ENCODE assay signal across 1 cellular context in the genomic region with DNA sequence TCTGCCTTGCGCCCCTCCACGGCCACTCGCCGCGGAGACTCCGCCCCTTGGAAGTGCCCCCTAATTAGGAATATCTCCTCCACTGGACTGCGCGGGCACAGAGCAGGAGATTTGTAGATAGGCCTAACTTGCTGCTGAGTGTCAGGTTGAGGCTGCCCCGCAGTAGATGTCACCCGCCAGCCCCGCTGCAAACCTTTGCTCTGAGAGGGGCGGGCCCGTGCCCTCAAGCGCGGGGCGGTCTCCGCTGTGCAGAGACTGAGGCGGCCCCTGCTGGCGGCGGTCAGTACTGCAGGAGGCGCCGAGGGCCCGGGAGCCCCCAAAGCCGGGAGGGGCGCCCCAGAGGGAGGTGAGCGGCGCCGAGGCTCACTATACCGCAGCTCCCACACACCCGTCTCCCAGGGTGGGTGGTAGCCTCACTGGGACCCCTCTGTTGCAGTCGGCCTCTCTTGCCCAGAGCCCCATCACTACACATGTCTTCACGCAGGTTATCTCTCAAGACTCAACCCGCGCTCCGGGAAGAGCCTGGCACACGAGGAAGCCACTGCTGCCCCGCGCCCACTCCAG.
TF ChIP-seq lines count a peak whose summit lies in the region.

No MANE protein-coding gene starts in this region.

TF ChIP-seq in WTC11, 78 proteins besides CTCF, POLR2A, EP300 and RAD21 (continued from another document):
- TF ChIP-seq, protein P1, sequence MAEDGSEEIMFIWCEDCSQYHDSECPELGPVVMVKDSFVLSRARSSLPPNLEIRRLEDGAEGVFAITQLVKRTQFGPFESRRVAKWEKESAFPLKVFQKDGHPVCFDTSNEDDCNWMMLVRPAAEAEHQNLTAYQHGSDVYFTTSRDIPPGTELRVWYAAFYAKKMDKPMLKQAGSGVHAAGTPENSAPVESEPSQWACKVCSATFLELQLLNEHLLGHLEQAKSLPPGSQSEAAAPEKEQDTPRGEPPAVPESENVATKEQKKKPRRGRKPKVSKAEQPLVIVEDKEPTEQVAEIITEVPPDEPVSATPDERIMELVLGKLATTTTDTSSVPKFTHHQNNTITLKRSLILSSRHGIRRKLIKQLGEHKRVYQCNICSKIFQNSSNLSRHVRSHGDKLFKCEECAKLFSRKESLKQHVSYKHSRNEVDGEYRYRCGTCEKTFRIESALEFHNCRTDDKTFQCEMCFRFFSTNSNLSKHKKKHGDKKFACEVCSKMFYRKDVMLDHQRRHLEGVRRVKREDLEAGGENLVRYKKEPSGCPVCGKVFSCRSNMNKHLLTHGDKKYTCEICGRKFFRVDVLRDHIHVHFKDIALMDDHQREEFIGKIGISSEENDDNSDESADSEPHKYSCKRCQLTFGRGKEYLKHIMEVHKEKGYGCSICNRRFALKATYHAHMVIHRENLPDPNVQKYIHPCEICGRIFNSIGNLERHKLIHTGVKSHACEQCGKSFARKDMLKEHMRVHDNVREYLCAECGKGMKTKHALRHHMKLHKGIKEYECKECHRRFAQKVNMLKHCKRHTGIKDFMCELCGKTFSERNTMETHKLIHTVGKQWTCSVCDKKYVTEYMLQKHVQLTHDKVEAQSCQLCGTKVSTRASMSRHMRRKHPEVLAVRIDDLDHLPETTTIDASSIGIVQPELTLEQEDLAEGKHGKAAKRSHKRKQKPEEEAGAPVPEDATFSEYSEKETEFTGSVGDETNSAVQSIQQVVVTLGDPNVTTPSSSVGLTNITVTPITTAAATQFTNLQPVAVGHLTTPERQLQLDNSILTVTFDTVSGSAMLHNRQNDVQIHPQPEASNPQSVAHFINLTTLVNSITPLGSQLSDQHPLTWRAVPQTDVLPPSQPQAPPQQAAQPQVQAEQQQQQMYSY (CRISPR knock-in tag; IDR thresholded peaks at IDR 0.05) = no peak
- TF ChIP-seq CREB1 (CRISPR knock-in tag; IDR thresholded peaks at IDR 0.05) (no peak), ZNF138 (CRISPR knock-in tag; conservative IDR thresholded peaks at IDR 0.05) (no peak), MXD4 (CRISPR knock-in tag; IDR thresholded peaks at IDR 0.05; ENCODE audit: borderline replicate concordance) (no peak), FOXJ3 (CRISPR knock-in tag; IDR thresholded peaks at IDR 0.05; ENCODE audit: borderline replicate concordance) (no peak), TEAD1 (CRISPR knock-in tag; IDR thresholded peaks at IDR 0.05) (no peak), ZNF263 (CRISPR knock-in tag; IDR thresholded peaks at IDR 0.05; ENCODE audit: low read depth) (no peak), GABPB1 (CRISPR knock-in tag; IDR thresholded peaks at IDR 0.05) (peak; percentile 36), OVOL2 (CRISPR knock-in tag; IDR thresholded peaks at IDR 0.05; ENCODE audit: borderline replicate concordance) (no peak), GRHL2 (CRISPR knock-in tag; IDR thresholded peaks at IDR 0.05; ENCODE audit: insufficient replicate concordance, severe bottlenecking) (no peak), NR3C1 (CRISPR knock-in tag; conservative IDR thresholded peaks at IDR 0.05; ENCODE audit: low read depth) (no peak)
- TF ChIP-seq, protein P2, sequence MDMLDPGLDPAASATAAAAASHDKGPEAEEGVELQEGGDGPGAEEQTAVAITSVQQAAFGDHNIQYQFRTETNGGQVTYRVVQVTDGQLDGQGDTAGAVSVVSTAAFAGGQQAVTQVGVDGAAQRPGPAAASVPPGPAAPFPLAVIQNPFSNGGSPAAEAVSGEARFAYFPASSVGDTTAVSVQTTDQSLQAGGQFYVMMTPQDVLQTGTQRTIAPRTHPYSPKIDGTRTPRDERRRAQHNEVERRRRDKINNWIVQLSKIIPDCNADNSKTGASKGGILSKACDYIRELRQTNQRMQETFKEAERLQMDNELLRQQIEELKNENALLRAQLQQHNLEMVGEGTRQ (CRISPR knock-in tag; IDR thresholded peaks at IDR 0.05) = no peak
- TF ChIP-seq, protein P3, sequence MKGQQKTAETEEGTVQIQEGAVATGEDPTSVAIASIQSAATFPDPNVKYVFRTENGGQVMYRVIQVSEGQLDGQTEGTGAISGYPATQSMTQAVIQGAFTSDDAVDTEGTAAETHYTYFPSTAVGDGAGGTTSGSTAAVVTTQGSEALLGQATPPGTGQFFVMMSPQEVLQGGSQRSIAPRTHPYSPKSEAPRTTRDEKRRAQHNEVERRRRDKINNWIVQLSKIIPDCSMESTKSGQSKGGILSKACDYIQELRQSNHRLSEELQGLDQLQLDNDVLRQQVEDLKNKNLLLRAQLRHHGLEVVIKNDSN (CRISPR knock-in tag; IDR thresholded peaks at IDR 0.05) = no peak
- TF ChIP-seq, protein P4, sequence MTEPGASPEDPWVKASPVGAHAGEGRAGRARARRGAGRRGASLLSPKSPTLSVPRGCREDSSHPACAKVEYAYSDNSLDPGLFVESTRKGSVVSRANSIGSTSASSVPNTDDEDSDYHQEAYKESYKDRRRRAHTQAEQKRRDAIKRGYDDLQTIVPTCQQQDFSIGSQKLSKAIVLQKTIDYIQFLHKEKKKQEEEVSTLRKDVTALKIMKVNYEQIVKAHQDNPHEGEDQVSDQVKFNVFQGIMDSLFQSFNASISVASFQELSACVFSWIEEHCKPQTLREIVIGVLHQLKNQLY (CRISPR knock-in tag; IDR thresholded peaks at IDR 0.05) = no peak
- TF ChIP-seq, protein P5, sequence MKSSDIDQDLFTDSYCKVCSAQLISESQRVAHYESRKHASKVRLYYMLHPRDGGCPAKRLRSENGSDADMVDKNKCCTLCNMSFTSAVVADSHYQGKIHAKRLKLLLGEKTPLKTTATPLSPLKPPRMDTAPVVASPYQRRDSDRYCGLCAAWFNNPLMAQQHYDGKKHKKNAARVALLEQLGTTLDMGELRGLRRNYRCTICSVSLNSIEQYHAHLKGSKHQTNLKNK (CRISPR knock-in tag; IDR thresholded peaks at IDR 0.05) = no peak
- TF ChIP-seq, protein P6, sequence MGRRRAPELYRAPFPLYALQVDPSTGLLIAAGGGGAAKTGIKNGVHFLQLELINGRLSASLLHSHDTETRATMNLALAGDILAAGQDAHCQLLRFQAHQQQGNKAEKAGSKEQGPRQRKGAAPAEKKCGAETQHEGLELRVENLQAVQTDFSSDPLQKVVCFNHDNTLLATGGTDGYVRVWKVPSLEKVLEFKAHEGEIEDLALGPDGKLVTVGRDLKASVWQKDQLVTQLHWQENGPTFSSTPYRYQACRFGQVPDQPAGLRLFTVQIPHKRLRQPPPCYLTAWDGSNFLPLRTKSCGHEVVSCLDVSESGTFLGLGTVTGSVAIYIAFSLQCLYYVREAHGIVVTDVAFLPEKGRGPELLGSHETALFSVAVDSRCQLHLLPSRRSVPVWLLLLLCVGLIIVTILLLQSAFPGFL (CRISPR knock-in tag; IDR thresholded peaks at IDR 0.05; ENCODE audit: borderline replicate concordance) = no peak
- TF ChIP-seq, protein P7, sequence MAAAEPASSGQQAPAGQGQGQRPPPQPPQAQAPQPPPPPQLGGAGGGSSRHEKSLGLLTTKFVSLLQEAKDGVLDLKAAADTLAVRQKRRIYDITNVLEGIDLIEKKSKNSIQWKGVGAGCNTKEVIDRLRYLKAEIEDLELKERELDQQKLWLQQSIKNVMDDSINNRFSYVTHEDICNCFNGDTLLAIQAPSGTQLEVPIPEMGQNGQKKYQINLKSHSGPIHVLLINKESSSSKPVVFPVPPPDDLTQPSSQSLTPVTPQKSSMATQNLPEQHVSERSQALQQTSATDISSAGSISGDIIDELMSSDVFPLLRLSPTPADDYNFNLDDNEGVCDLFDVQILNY (CRISPR knock-in tag; IDR thresholded peaks at IDR 0.05) = no peak
- TF ChIP-seq, protein P8, sequence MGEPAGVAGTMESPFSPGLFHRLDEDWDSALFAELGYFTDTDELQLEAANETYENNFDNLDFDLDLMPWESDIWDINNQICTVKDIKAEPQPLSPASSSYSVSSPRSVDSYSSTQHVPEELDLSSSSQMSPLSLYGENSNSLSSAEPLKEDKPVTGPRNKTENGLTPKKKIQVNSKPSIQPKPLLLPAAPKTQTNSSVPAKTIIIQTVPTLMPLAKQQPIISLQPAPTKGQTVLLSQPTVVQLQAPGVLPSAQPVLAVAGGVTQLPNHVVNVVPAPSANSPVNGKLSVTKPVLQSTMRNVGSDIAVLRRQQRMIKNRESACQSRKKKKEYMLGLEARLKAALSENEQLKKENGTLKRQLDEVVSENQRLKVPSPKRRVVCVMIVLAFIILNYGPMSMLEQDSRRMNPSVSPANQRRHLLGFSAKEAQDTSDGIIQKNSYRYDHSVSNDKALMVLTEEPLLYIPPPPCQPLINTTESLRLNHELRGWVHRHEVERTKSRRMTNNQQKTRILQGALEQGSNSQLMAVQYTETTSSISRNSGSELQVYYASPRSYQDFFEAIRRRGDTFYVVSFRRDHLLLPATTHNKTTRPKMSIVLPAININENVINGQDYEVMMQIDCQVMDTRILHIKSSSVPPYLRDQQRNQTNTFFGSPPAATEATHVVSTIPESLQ (CRISPR knock-in tag; IDR thresholded peaks at IDR 0.05) = no peak
- TF ChIP-seq, protein P9, sequence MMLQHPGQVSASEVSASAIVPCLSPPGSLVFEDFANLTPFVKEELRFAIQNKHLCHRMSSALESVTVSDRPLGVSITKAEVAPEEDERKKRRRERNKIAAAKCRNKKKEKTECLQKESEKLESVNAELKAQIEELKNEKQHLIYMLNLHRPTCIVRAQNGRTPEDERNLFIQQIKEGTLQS (CRISPR knock-in tag; conservative IDR thresholded peaks at IDR 0.05) = no peak
